Comparison of ENCODE assay signal across 13 cellular contexts in the genomic region with DNA sequence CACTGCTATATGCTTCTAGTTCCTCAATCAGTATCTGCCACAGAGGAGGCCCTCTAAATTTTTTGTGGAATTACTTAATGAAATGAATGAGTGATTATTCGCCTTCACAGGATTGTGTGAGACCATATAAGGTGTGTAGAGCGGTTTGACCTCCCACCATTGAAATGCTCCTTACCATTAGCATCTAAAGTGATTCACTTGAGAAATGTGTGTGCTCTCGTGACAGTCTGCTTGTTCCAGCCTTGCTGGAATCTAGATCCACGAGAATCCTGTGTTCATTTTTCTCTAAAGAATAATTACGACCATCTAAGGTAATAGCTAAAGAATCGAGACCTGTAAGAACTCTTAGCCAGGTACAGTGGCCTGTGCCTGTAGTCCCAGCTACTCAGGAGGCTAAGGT.
DNase-seq lines count a peak whose midpoint lies in the region; ATAC-seq and TF ChIP-seq lines count a peak whose summit lies in the region.
"Had no signal": no experiment of that assay in that cellular context is flagged by ENCODE, and none has a peak within 500 bp of the region (broad histone marks: within the 10 kb centered on the region; RNA-seq: fewer than 3 reads in every experiment).

No MANE protein-coding gene starts in this region.

- CTCF ChIA-PET in PC-9 (lab: Charles Lee) = no interaction called here

- no peaks in the 10 kb centered on the region for H3K9me2 ChIP-seq in GM23338 (ENCODE audit: insufficient read depth)
- no peaks in the 10 kb centered on the region for H3K9me2 ChIP-seq in PC-9 (ENCODE audit: insufficient read depth)

- no peaks in the 10 kb centered on the region for H4K20me1 ChIP-seq in GM23338 (replicated peaks; ENCODE audit: insufficient read depth)
- H4K20me1 ChIP-seq in PC-9 (ENCODE audit: insufficient read depth) = peaks cover 19% of the 10 kb centered on the region
- H4K20me1 ChIP-seq in smooth muscle cell (ENCODE audit: low read depth) = peaks cover 100% of the 10 kb centered on the region

- H3K4me1 Mint-ChIP-seq in GM23338 (peaks cover 56% of the 10 kb centered on the region), chondrocyte (ENCODE audit: low read depth) (peaks cover 64% of the 10 kb centered on the region)

- H3K9me3 Mint-ChIP-seq in GM23338 = no peaks in the 10 kb centered on the region
- H3K9me3 Mint-ChIP-seq in chondrocyte (ENCODE audit: low read depth) = no peaks in the 10 kb centered on the region
- H3K9me3 Mint-ChIP-seq: CD14-positive monocyte; CD8-positive, alpha-beta T cell had no signal

- WGBS in smooth muscle cell (ENCODE audit: low lambda C conversion rate) = 76% methylated on average over 6 of the region's 6 CpGs

- no peaks in the 10 kb centered on the region for H3K27me3 ChIP-seq in GM23338 (ENCODE audit: insufficient read depth)
- no peaks in the 10 kb centered on the region for H3K27me3 ChIP-seq in PC-9 (ENCODE audit: insufficient read depth, low read depth)
- H3K27me3 ChIP-seq in smooth muscle cell (ENCODE audit: low read depth) = no peaks in the 10 kb centered on the region

- no peaks in the 10 kb centered on the region for H3F3A ChIP-seq in GM23338 (replicated peaks; ENCODE audit: low read depth)
- peaks cover 93% of the 10 kb centered on the region for H3F3A ChIP-seq in PC-9 (ENCODE audit: insufficient read depth, low read depth)
- H3F3A ChIP-seq in smooth muscle cell (ENCODE audit: low read depth) = peaks cover 38% of the 10 kb centered on the region

- no peak overlapping the region for H3K9ac ChIP-seq in smooth muscle cell (ENCODE audit: low read depth)

- H3K36me3 Mint-ChIP-seq in GM23338 (ENCODE audit: low read depth) = no peaks in the 10 kb centered on the region
- H3K36me3 Mint-ChIP-seq in chondrocyte (ENCODE audit: low read depth) = peaks cover 3% of the 10 kb centered on the region

- no TSS peak for BruUV-seq in PC-9 (replicated peaks; lab: Mats Ljungman, UMichigan)

- peaks cover 84% of the 10 kb centered on the region for H3K79me2 ChIP-seq in GM23338 (replicated peaks; ENCODE audit: insufficient read depth)
- peaks cover 99% of the 10 kb centered on the region for H3K79me2 ChIP-seq in PC-9 (ENCODE audit: low read depth)
- peaks cover 100% of the 10 kb centered on the region for H3K79me2 ChIP-seq in smooth muscle cell (ENCODE audit: low read depth)

- H2AFZ ChIP-seq in GM23338 = no peak overlapping the region
- H2AFZ ChIP-seq in PC-9 = no peak overlapping the region
- no peak overlapping the region for H2AFZ ChIP-seq in smooth muscle cell (ENCODE audit: low read depth)

- H3K36me3 ChIP-seq in GM23338 (ENCODE audit: insufficient read depth) (no peaks in the 10 kb centered on the region), PC-9 (ENCODE audit: low read depth) (peaks cover 47% of the 10 kb centered on the region), smooth muscle cell (ENCODE audit: low read depth) (no peaks in the 10 kb centered on the region)

- H3K27ac ChIP-seq in GM23338 (ENCODE audit: low read depth) (0 out of 2 replicates have a peak overlapping the region, but pooled peaks have one; percentile 45), PC-9 (peak overlapping the region; percentile 40), smooth muscle cell (ENCODE audit: low read depth) (peak overlapping the region; percentile 99)

- TF ChIP-seq CTCF in GM23338 (conservative IDR thresholded peaks at IDR 0.05; ENCODE audit: low read depth in 2 of 2) (no peak), PC-9 (conservative IDR thresholded peaks at IDR 0.05) (no peak), chondrocyte (IDR thresholded peaks at IDR 0.05) (no peak), smooth muscle cell (IDR thresholded peaks at IDR 0.05; ENCODE audit: borderline replicate concordance, insufficient read depth, poor library complexity, severe bottlenecking) (no peak)

- H3K4me3 Mint-ChIP-seq in GM23338 (no peak overlapping the region), chondrocyte (ENCODE audit: unreplicated experiment) (no peak overlapping the region)
- H3K4me3 Mint-ChIP-seq: CD14-positive monocyte; CD8-positive, alpha-beta T cell had no signal

- DNase-seq in GM23338 (ENCODE audit: low spot score) (no peak), PC-9 (peak in 1 of 2 experiments; percentile 47), chondrocyte (ENCODE audit: low spot score) (no peak), smooth muscle cell (lab: John Stamatoyannopoulos, UW; ENCODE audit: unreplicated experiment) (no peak), left cardiac atrium (no peak), ecto neural progenitor cell (ENCODE audit: low spot score) (no peak)
- DNase-seq in effector CD8-positive, alpha-beta T cell (lab: John Stamatoyannopoulos, UW) = no peak
- DNase-seq: CD8-positive, alpha-beta T cell; COR-L47; DMS153; GF-D8 had no signal

- no peak for ATAC-seq in GM23338
- no peak for ATAC-seq in left cardiac atrium
- ATAC-seq: CD8-positive, alpha-beta T cell; HCT116 had no signal

- H3K27ac Mint-ChIP-seq in GM23338 (peak overlapping the region; percentile 32; the same call in 1 of the 2 replicates), chondrocyte (ENCODE audit: unreplicated experiment) (peak overlapping the region; percentile 5)
- H3K27ac Mint-ChIP-seq: CD8-positive, alpha-beta T cell had no signal

- H3K4me3 ChIP-seq in GM23338 (no peak overlapping the region), PC-9 (no peak overlapping the region), smooth muscle cell (no peak overlapping the region)

- POLR2A ChIA-PET in PC-9 (lab: Charles Lee; ENCODE audit: unreplicated experiment) = no interaction called here

- H3K4me2 ChIP-seq in GM23338 (no peak overlapping the region), PC-9 (no peak overlapping the region), smooth muscle cell (peak overlapping the region; percentile 15)

- H3K27me3 Mint-ChIP-seq in GM23338 (ENCODE audit: insufficient read depth, low read depth, poor library complexity) = peaks cover 10% of the 10 kb centered on the region
- H3K27me3 Mint-ChIP-seq in chondrocyte (ENCODE audit: low read depth) = no peaks in the 10 kb centered on the region

- intact Hi-C loops in PC-9 (cut with micrococcal nuclease; ENCODE audit: unreplicated experiment) (no loop called here), left cardiac atrium (cut with DNase I) (no loop called here)

- H3K4me1 ChIP-seq in GM23338 (ENCODE audit: insufficient read depth) (peaks cover 28% of the 10 kb centered on the region), PC-9 (replicated peaks; ENCODE audit: insufficient read depth) (peaks cover 90% of the 10 kb centered on the region), smooth muscle cell (ENCODE audit: low read depth) (peaks cover 24% of the 10 kb centered on the region)

- H3K9me3 ChIP-seq in PC-9 (ENCODE audit: insufficient read depth, low read depth) (no peaks in the 10 kb centered on the region), smooth muscle cell (replicated peaks; ENCODE audit: low read depth) (no peaks in the 10 kb centered on the region)

TF ChIP-seq in GM23338, 12 proteins besides CTCF, POLR2A, EP300 and RAD21:
- TF ChIP-seq CREB1 (CRISPR knock-in tag; IDR thresholded peaks at IDR 0.05; ENCODE audit: low read depth) = no peak
- TF ChIP-seq NANOG (IDR thresholded peaks at IDR 0.05; ENCODE audit: borderline replicate concordance) = no peak
- TF ChIP-seq EZH2phosphoT487 (IDR thresholded peaks at IDR 0.05; ENCODE audit: unreplicated experiment) = no peak
- no peak for TF ChIP-seq STAT1 (IDR thresholded peaks at IDR 0.05; ENCODE audit: unreplicated experiment)
- TF ChIP-seq POLR2AphosphoS5 (IDR thresholded peaks at IDR 0.05; ENCODE audit: low read depth) = no peak
TF ChIP-seq in GM23338: peak in this region for 0.

Comparison
In these comparisons a context has a peak if more than half of its experiments do, and no peak if none do; other contexts are left out.
1. H3K27ac ChIP-seq: peak in every context shown above with its lines; median percentile 99 in smooth muscle cell; 45 in GM23338; 40 in PC-9.